1 cellular context compared by ENCODE assay signal in genomic region chr1:183567584-183567983, GRCh38.
TF ChIP-seq lines count a peak whose summit lies in the region.

No MANE protein-coding gene starts in this region.

TF ChIP-seq in K562, 482 proteins besides CTCF, POLR2A, EP300 and RAD21 (continued from another document and continues in another):
- TF ChIP-seq ARID4B (CRISPR knock-in tag; IDR thresholded peaks at IDR 0.05) (peak; percentile 59), ZNF282 (CRISPR knock-in tag; IDR thresholded peaks at IDR 0.05) (no peak), ZNF512 (tag; IDR thresholded peaks at IDR 0.05) (no peak), HDAC3 (IDR thresholded peaks at IDR 0.05; ENCODE audit: borderline replicate concordance, partially characterized antibody) (no peak), ZNF24 (IDR thresholded peaks at IDR 0.05) (no peak), NCOR1 (IDR thresholded peaks at IDR 0.05) (peak; percentile 52), HMGXB4 (CRISPR knock-in tag; IDR thresholded peaks at IDR 0.05) (no peak), TOE1 (IDR thresholded peaks at IDR 0.05; ENCODE audit: borderline replicate concordance) (peak; percentile 70; the same call in 1 of the 2 replicates), TOE1 (CRISPR knock-in tag; IDR thresholded peaks at IDR 0.05; ENCODE audit: borderline replicate concordance, low read depth) (no peak), ZNF347 (CRISPR knock-in tag; IDR thresholded peaks at IDR 0.05; ENCODE audit: low read depth) (no peak), GABPA (tag; conservative IDR thresholded peaks at IDR 0.05; ENCODE audit: low read depth) (no peak), MEF2D (tag; conservative IDR thresholded peaks at IDR 0.05; ENCODE audit: low read depth) (no peak), ETV1 (tag; conservative IDR thresholded peaks at IDR 0.05; ENCODE audit: low read depth) (no peak), NFATC3 (IDR thresholded peaks at IDR 0.05) (no peak), SIX5 (IDR thresholded peaks at IDR 0.05; ENCODE audit: borderline replicate concordance in 1 of 2, insufficient read depth in 1 of 2, low read depth in 1 of 2, low read length in 2 of 2) (no peak), CAMTA2 (CRISPR knock-in tag; conservative IDR thresholded peaks at IDR 0.05) (no peak), ZNF395 (CRISPR knock-in tag; IDR thresholded peaks at IDR 0.05) (no peak; the same call in 1 of the 2 replicates), PTRF (tag; IDR thresholded peaks at IDR 0.05) (no peak), ZNF133 (CRISPR knock-in tag; IDR thresholded peaks at IDR 0.05) (no peak), MYBL2 (IDR thresholded peaks at IDR 0.05; ENCODE audit: low read depth) (no peak), MYBL2 (CRISPR knock-in tag; IDR thresholded peaks at IDR 0.05; ENCODE audit: borderline replicate concordance) (no peak), HBP1 (CRISPR knock-in tag; IDR thresholded peaks at IDR 0.05) (no peak), CEBPB (tag; IDR thresholded peaks at IDR 0.05) (no peak), ERF (CRISPR knock-in tag; IDR thresholded peaks at IDR 0.05) (no peak), TRIM25 (IDR thresholded peaks at IDR 0.05; ENCODE audit: borderline replicate concordance) (no peak), ASH1L (IDR thresholded peaks at IDR 0.05; ENCODE audit: borderline replicate concordance, low read depth, partially characterized antibody) (no peak), ZNF23 (CRISPR knock-in tag; IDR thresholded peaks at IDR 0.05) (no peak), ZBTB11 (CRISPR knock-in tag; IDR thresholded peaks at IDR 0.05) (no peak), ESRRA (IDR thresholded peaks at IDR 0.05; ENCODE audit: borderline replicate concordance, low read depth) (peak; percentile 85; the same call in 1 of the 2 replicates), NR2C1 (IDR thresholded peaks at IDR 0.05) (no peak), NR2C1 (tag; IDR thresholded peaks at IDR 0.05) (no peak), ZNF639 (CRISPR knock-in tag; conservative IDR thresholded peaks at IDR 0.05 in 1 of 2, IDR thresholded peaks at IDR 0.05 in 1 of 2) (no peak), DIDO1 (tag; IDR thresholded peaks at IDR 0.05; ENCODE audit: low read depth) (no peak), E2F3 (CRISPR knock-in tag; IDR thresholded peaks at IDR 0.05) (no peak), PATZ1 (CRISPR knock-in tag; IDR thresholded peaks at IDR 0.05; ENCODE audit: borderline replicate concordance) (no peak), MCM3 (IDR thresholded peaks at IDR 0.05) (no peak), NFE2 (IDR thresholded peaks at IDR 0.05; ENCODE audit: low read depth) (peak; percentile 44), FUS (optimal IDR thresholded peaks at IDR 0.05; ENCODE audit: low read depth, low read length) (no peak), ZNF239 (CRISPR knock-in tag; IDR thresholded peaks at IDR 0.05) (no peak)
